8 cellular contexts compared by ENCODE assay signal in the genomic region with DNA sequence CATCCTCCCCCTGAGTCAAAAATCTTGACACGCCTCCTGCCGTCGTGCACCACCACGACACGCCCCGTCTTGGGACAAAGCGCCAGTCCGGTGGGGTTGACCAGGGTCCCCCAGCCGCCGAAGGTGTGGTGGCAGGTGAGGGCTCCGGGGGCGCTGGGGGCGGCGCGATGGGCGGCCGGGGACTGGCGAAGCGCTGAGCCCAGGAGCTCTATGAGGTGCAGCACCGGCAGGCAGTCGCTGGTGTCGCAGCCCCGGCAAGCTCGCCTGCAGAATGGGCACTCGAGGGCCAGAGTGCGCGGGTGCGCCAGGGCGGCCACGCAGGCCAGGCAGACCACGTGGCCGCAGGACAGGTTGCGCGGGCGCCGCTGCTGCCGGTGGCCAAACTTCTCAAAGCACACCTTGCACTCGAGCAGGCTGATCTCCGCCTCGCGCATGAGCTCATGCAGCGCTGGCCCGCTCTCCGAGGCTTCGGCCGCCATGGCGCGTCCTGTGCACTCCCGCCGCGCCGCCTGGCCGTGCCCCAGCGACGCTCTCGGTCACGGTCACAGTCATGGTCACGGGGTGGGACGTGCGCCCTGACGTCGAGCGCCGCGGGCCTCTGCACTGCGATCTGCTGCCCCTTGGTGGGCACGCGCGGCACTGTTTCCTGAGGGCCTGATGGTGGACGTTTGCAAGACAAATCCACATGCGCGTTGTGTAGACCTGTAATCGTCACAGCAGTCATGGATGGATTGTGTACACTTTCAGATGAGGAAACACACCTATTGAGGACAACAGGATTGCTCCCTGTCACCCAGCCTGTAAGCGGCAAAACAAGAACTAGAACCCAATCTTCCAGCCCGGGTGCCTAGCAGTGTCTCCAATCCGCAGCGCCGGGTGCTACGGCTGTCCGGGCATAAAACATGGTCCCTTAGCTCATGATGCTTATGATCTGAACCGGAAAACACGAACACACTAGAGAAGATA. TPM values are rescaled to one million over a fixed set of nuclear protein-coding genes. Genes with fewer than 3 reads are reported as not detected.
DNase-seq lines count a peak whose midpoint lies in the region; ATAC-seq, FAIRE-seq and TF ChIP-seq lines count a peak whose summit lies in the region.

A gene (minus strand): TSS at position 550 of the 966 bp plus-strand sequence. CDS start 71 bp downstream, at position 479.

- H3K79me2 ChIP-seq in Loucy (ENCODE audit: insufficient read depth, low read length) (no peaks in the 10 kb centered on the region), GM12878 (ENCODE audit: control insufficient read depth, insufficient read depth, low read length) (no peaks in the 10 kb centered on the region)

- no peak for TF ChIP-seq EP300 in GM12878 (IDR thresholded peaks at IDR 0.05; ENCODE audit: borderline replicate concordance in 1 of 2, control insufficient read depth in 1 of 2, low read depth in 2 of 2, low read length in 2 of 2)

- RAD21 ChIA-PET in GM12878 (lab: Charles Lee; ENCODE audit: unreplicated experiment): interaction anchor here (1.0 kb wide), 1 partner anchor 383 kb away, joined by 3 read pairs; no protein-coding TSS in a partner anchor

- BruUV-seq in GM12878 (replicated peaks; lab: Mats Ljungman, UMichigan): no TSS peak

- WGBS in GM12878 (ENCODE audit: insufficient coverage, insufficient replicate concordance, low lambda C conversion rate, missing lambda C conversion rate): 59% methylated on average over 80 of the region's 82 CpGs
- 10 to 11% methylated on average over 62 to 82 of the region's 82 CpGs for WGBS in aorta, 2 donors

- no peak within 1 kb of the TSS for H3K9ac ChIP-seq in Loucy (ENCODE audit: low read depth, low read length, poor library complexity, severe bottlenecking)
- H3K9ac ChIP-seq in GM12878 (ENCODE audit: control insufficient read depth, insufficient read depth, low read length): no peak within 1 kb of the TSS

- H3K4me2 ChIP-seq in Loucy (ENCODE audit: low read depth, low read length, poor library complexity, severe bottlenecking) (no peak within 1 kb of the TSS), GM12878 (ENCODE audit: control insufficient read depth, insufficient read depth) (peak within 1 kb of the TSS; percentile 50)

- no peak for FAIRE-seq in GM12878 (lab: Jason Lieb, UNC)

- H3K9me3 ChIP-seq in Loucy (ENCODE audit: insufficient read depth, low read depth, low read length): no peaks in the 10 kb centered on the region
- H3K9me3 ChIP-seq in GM12878 (replicated peaks; ENCODE audit: control insufficient read depth, insufficient read depth, low read length): no peaks in the 10 kb centered on the region; the same call in 2 of the 3 replicates
- H3K9me3 ChIP-seq in aorta (ENCODE audit: control insufficient read depth, low read length): no peaks in the 10 kb centered on the region

- H2AFZ ChIP-seq in Loucy (ENCODE audit: low read length) (no peak within 1 kb of the TSS), GM12878 (ENCODE audit: control insufficient read depth, low read depth, low read length) (peak within 1 kb of the TSS; percentile 86)

- peak; percentile 74 for TF ChIP-seq RAD21 in GM12878 (IDR thresholded peaks at IDR 0.05; ENCODE audit: insufficient read depth, low read depth, low read length)

- no peaks in the 10 kb centered on the region for H3F3A ChIP-seq in Loucy (ENCODE audit: low read depth)

- ATAC-seq in GM21737 (IDR thresholded peaks at IDR 0.05; ENCODE audit: unreplicated experiment) (peak; percentile 99), GM12878 (peak; percentile 94), aorta (ENCODE audit: low FRiP score) (peak; percentile 99)

- H3K4me3 ChIP-seq in Loucy (ENCODE audit: low read length, poor library complexity, severe bottlenecking): no peak within 1 kb of the TSS
- no peak within 1 kb of the TSS; the same call in 1 of the 2 replicates for H3K4me3 ChIP-seq in GM12878
- peak within 1 kb of the TSS in 1 of 2 donors; percentile 27 for H3K4me3 ChIP-seq in aorta (ENCODE audit: low read length in 2 of 2)

- no peaks in the 10 kb centered on the region for H4K20me1 ChIP-seq in Loucy (ENCODE audit: insufficient read depth, low read length, poor library complexity, severe bottlenecking)
- no peaks in the 10 kb centered on the region for H4K20me1 ChIP-seq in GM12878 (ENCODE audit: control insufficient read depth, insufficient read depth)

- DNase-seq in EH (ENCODE audit: low read depth): peak; percentile 85
- DNase-seq in T1000 (lab: John Stamatoyannopoulos, UW): peak; percentile 60
- DNase-seq in GM12878 (ENCODE audit: low read depth, low spot score): peak; percentile 13
- DNase-seq in hypothalamus (lab: John Stamatoyannopoulos, UW): peak; percentile 4 to 88 (median 75)
- DNase-seq in retina: peak; percentile 94
- peak; percentile 95 to 97 for DNase-seq in aorta

- peaks cover 21% of the 10 kb centered on the region for H3K27me3 ChIP-seq in Loucy (ENCODE audit: insufficient read depth, low read length, poor library complexity, severe bottlenecking)
- no peaks in the 10 kb centered on the region for H3K27me3 ChIP-seq in GM12878 (replicated peaks in 1 of 2; ENCODE audit: control insufficient read depth in 2 of 2, insufficient read depth in 2 of 2, low read length in 1 of 2)
- H3K27me3 ChIP-seq in aorta (ENCODE audit: control insufficient read depth in 1 of 2, insufficient read depth in 2 of 2, low read length in 1 of 2): no peaks in the 10 kb centered on the region

- no peaks in the 10 kb centered on the region for H3K9me2 ChIP-seq in Loucy (replicated peaks; ENCODE audit: low read depth, low read length)

- TF ChIP-seq CTCF in Loucy (conservative IDR thresholded peaks at IDR 0.05; ENCODE audit: low read length) (peak; percentile 39), GM12878 (IDR thresholded peaks at IDR 0.05 in 2 of 3, conservative IDR thresholded peaks at IDR 0.05 in 1 of 3; ENCODE audit: control insufficient read depth in 2 of 3, extremely low read depth in 1 of 3, insufficient read depth in 1 of 3, low read depth in 3 of 3, low read length in 3 of 3) (peak; percentile 53 to 77 (median 73))

- H3K27ac ChIP-seq in GM12878 (ENCODE audit: control insufficient read depth, insufficient read depth): no peak within 1 kb of the TSS
- peak within 1 kb of the TSS in 1 of 2 donors; percentile 8 for H3K27ac ChIP-seq in aorta (ENCODE audit: low read depth in 1 of 2, low read length in 2 of 2)

- POLR2A ChIA-PET in GM12878 (lab: Charles Lee): no interaction called here

- intact Hi-C loops in GM12878 (cut with micrococcal nuclease; ENCODE audit: unreplicated experiment) (loop anchor here (5.0 to 10.0 kb wide), 4 partner anchors 135 to 968 kb away; a partner anchor contains a TSS), aorta (cut with DNase I) (loop anchor here (2.0 to 10.0 kb wide), 4 partner anchors 80 to 968 kb away; a partner anchor contains a TSS)

- no peaks in the 10 kb centered on the region for H3K4me1 ChIP-seq in Loucy (ENCODE audit: insufficient read depth, low read length, poor library complexity, severe bottlenecking)
- H3K4me1 ChIP-seq in GM12878 (ENCODE audit: control insufficient read depth, insufficient read depth, low read length): no peaks in the 10 kb centered on the region
- H3K4me1 ChIP-seq in aorta (ENCODE audit: control insufficient read depth in 1 of 2, insufficient read depth in 2 of 2, low read length in 2 of 2): no peaks in the 10 kb centered on the region

- H3K36me3 ChIP-seq in Loucy (ENCODE audit: insufficient read depth, low read length): no peaks in the 10 kb centered on the region
- no peaks in the 10 kb centered on the region for H3K36me3 ChIP-seq in GM12878 (ENCODE audit: control insufficient read depth in 2 of 2, insufficient read depth in 2 of 2, low read length in 1 of 2)
- no peaks in the 10 kb centered on the region for H3K36me3 ChIP-seq in aorta (ENCODE audit: control insufficient read depth in 1 of 2, insufficient read depth in 2 of 2, low read length in 1 of 2)

- in situ Hi-C loops in GM12878 (cut with MboI): no loop called here

- TF ChIP-seq POLR2A in GM12878 (IDR thresholded peaks at IDR 0.05; ENCODE audit: low read depth, low read length): peak; percentile 74

- CTCF ChIA-PET in GM12878 (lab: Yijun Ruan, JAX): interaction anchor here (0.6 to 1.7 kb wide), 7 partner anchors 29 to 383 kb away, joined by 3 to 8 read pairs (median 3); no protein-coding TSS in a partner anchor

- SMC1A ChIA-PET in GM12878 (lab: Charles Lee; ENCODE audit: uncharacterized antibody, unreplicated experiment): interaction anchor here (1.0 to 2.3 kb wide), 4 partner anchors 12 to 381 kb away, joined by 3 to 7 read pairs (median 6); no protein-coding TSS in a partner anchor

TF ChIP-seq in GM12878, 131 proteins besides CTCF, POLR2A, EP300 and RAD21 (continues in another document):
- TF ChIP-seq RAD51 (IDR thresholded peaks at IDR 0.05) (no peak), EED (IDR thresholded peaks at IDR 0.05; ENCODE audit: low read depth) (0 out of 2 replicates have a peak, but pooled peaks have one; percentile 13), SREBF1 (IDR thresholded peaks at IDR 0.05; ENCODE audit: low read length) (no peak), NR2F1 (conservative IDR thresholded peaks at IDR 0.05) (0 out of 2 replicates have a peak, but pooled peaks have one; percentile 24), MYC (IDR thresholded peaks at IDR 0.05; ENCODE audit: insufficient read depth, insufficient read length, insufficient replicate concordance, low read length, severe bottlenecking) (no peak), POLR2AphosphoS5 (IDR thresholded peaks at IDR 0.05; ENCODE audit: low read length) (no peak), ZNF24 (IDR thresholded peaks at IDR 0.05) (no peak)

RNA-seq across cellular contexts. Expression of the gene that starts here (rescaled TPM):
- 0.27 TPM in 1 of 2 replicates, not detected in the other for total RNA-seq in GM12878 (2013; cell fraction: nucleolus; rRNA removed)
- 0.17 and 0.27 TPM in 2 replicates for total RNA-seq in GM12878 (2014; rRNA removed)
- total RNA-seq in GM12878 (2014; rRNA removed; fragmentation: Illumina TruSeq; extraction: Trizol): 0.09 TPM in 1 of 2 replicates, not detected in the other
- total RNA-seq in GM12878 (2021): 0.15 and 0.21 TPM in 2 replicates
- 0.42 TPM for polyA plus RNA-seq in GM12878 (2011; ENCODE audit: low read depth)
- 0.04 TPM in 1 of 2 replicates, not detected in the other for polyA plus RNA-seq in GM12878 (2011; rRNA removed)
- polyA plus RNA-seq in GM12878 (2011; cell fraction: cytosol; rRNA removed): not detected in 2 replicates
- polyA plus RNA-seq in GM12878 (2011; cell fraction: nucleus; rRNA removed): not detected in 2 replicates
- polyA plus RNA-seq in GM12878 (2012): 0.27 and 0.45 TPM in 2 replicates
- polyA plus RNA-seq in GM12878 (2014; fragmentation: Illumina TruSeq; extraction: Trizol): 0.21 TPM in 1 of 2 replicates, not detected in the other
- under 1 TPM in 1 of 2 experiments, not detected in 1; 0.04 TPM for polyA plus RNA-seq in GM12878 (2014; fragmentation: Nextera tagmentation; extraction: Ambion mirVana)
- polyA plus RNA-seq in GM12878 (2014; rRNA removed): 0.22 and 0.23 TPM in 2 replicates
- under 1 TPM in 1 of 2 experiments, not detected in 1; 0.07 TPM for polyA plus RNA-seq in GM12878 (2016; fragmentation: Nextera tagmentation; extraction: Ambion mirVana)
- polyA minus RNA-seq in GM12878 (2011; rRNA and poly(A)+ RNA removed): not detected in 2 replicates
- not detected in 2 replicates for polyA minus RNA-seq in GM12878 (2011; cell fraction: cytosol; rRNA and poly(A)+ RNA removed)
- 0.12 TPM in 1 of 2 replicates, not detected in the other for polyA minus RNA-seq in GM12878 (2011; cell fraction: nucleus; rRNA and poly(A)+ RNA removed)
- 1 to 10 TPM in 1 of 2 donors, under 1 TPM in 1; 0.94 to 1.6 TPM for total RNA-seq in aorta
- 1 to 10 TPM; 1.9 to 2.1 TPM for polyA plus RNA-seq in aorta

Comparison
In these comparisons a context has a peak if more than half of its experiments do, and no peak if none do; other contexts are left out.
1. Peak in DNase-seq, ATAC-seq and H3K4me2 ChIP-seq in GM12878; RNA of the gene not detected or under 1 TPM.
2. DNase-seq: peak in every context shown above with its lines; median percentile 96 in aorta; 94 in retina; 85 in EH; 75 in hypothalamus; 60 in T1000; 13 in GM12878.